Comparison of ENCODE assay signal across 2 cellular contexts in the genomic region with DNA sequence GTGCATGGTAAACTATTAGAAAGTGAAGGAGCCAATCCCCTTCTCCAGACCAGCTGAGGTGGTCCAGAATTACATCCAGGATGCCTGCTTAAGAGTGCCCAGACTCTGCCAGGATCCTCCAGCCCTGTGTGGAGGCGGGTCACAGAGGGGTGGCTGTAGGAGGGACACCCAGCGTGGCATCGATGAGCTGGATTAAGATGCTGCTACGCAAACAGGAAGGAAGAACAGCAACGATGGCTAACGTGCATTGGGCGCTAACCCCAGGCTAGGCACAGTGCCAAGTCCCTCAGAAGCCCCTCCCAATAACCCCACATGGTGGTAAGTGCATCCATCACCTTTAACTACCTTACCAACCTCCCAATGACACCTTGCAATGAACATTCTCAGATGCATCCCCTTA.
TF ChIP-seq lines count a peak whose summit lies in the region.

No MANE protein-coding gene starts in this region.

TF ChIP-seq in HepG2, 621 proteins besides CTCF, POLR2A, EP300 and RAD21 (continued from another document):
- TF ChIP-seq, protein P1, sequence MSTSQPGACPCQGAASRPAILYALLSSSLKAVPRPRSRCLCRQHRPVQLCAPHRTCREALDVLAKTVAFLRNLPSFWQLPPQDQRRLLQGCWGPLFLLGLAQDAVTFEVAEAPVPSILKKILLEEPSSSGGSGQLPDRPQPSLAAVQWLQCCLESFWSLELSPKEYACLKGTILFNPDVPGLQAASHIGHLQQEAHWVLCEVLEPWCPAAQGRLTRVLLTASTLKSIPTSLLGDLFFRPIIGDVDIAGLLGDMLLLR (CRISPR knock-in tag; IDR thresholded peaks at IDR 0.05), result no peak
- TF ChIP-seq ATF1 (CRISPR knock-in tag; IDR thresholded peaks at IDR 0.05) (no peak), ZSCAN29 (CRISPR knock-in tag; conservative IDR thresholded peaks at IDR 0.05) (no peak), ZKSCAN5 (CRISPR knock-in tag; IDR thresholded peaks at IDR 0.05) (no peak), KDM2A (CRISPR knock-in tag; IDR thresholded peaks at IDR 0.05; ENCODE audit: borderline replicate concordance, low read depth) (no peak), ONECUT2 (CRISPR knock-in tag; IDR thresholded peaks at IDR 0.05) (no peak), SKI (IDR thresholded peaks at IDR 0.05; ENCODE audit: partially characterized antibody) (no peak), ZFAT (CRISPR knock-in tag; conservative IDR thresholded peaks at IDR 0.05) (no peak), HDAC1 (CRISPR knock-in tag; IDR thresholded peaks at IDR 0.05) (no peak), NFYB (CRISPR knock-in tag; IDR thresholded peaks at IDR 0.05) (no peak), ZNF460 (CRISPR knock-in tag; IDR thresholded peaks at IDR 0.05; ENCODE audit: borderline replicate concordance) (no peak), HES4 (CRISPR knock-in tag; IDR thresholded peaks at IDR 0.05; ENCODE audit: borderline replicate concordance) (no peak)
- TF ChIP-seq, protein P2, sequence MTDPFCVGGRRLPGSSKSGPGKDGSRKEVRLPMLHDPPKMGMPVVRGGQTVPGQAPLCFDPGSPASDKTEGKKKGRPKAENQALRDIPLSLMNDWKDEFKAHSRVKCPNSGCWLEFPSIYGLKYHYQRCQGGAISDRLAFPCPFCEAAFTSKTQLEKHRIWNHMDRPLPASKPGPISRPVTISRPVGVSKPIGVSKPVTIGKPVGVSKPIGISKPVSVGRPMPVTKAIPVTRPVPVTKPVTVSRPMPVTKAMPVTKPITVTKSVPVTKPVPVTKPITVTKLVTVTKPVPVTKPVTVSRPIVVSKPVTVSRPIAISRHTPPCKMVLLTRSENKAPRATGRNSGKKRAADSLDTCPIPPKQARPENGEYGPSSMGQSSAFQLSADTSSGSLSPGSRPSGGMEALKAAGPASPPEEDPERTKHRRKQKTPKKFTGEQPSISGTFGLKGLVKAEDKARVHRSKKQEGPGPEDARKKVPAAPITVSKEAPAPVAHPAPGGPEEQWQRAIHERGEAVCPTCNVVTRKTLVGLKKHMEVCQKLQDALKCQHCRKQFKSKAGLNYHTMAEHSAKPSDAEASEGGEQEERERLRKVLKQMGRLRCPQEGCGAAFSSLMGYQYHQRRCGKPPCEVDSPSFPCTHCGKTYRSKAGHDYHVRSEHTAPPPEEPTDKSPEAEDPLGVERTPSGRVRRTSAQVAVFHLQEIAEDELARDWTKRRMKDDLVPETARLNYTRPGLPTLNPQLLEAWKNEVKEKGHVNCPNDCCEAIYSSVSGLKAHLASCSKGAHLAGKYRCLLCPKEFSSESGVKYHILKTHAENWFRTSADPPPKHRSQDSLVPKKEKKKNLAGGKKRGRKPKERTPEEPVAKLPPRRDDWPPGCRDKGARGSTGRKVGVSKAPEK (CRISPR knock-in tag; IDR thresholded peaks at IDR 0.05; ENCODE audit: borderline replicate concordance), result no peak
- TF ChIP-seq, protein P3, sequence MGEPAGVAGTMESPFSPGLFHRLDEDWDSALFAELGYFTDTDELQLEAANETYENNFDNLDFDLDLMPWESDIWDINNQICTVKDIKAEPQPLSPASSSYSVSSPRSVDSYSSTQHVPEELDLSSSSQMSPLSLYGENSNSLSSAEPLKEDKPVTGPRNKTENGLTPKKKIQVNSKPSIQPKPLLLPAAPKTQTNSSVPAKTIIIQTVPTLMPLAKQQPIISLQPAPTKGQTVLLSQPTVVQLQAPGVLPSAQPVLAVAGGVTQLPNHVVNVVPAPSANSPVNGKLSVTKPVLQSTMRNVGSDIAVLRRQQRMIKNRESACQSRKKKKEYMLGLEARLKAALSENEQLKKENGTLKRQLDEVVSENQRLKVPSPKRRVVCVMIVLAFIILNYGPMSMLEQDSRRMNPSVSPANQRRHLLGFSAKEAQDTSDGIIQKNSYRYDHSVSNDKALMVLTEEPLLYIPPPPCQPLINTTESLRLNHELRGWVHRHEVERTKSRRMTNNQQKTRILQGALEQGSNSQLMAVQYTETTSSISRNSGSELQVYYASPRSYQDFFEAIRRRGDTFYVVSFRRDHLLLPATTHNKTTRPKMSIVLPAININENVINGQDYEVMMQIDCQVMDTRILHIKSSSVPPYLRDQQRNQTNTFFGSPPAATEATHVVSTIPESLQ (CRISPR knock-in tag; conservative IDR thresholded peaks at IDR 0.05), result no peak
- TF ChIP-seq, protein P4, sequence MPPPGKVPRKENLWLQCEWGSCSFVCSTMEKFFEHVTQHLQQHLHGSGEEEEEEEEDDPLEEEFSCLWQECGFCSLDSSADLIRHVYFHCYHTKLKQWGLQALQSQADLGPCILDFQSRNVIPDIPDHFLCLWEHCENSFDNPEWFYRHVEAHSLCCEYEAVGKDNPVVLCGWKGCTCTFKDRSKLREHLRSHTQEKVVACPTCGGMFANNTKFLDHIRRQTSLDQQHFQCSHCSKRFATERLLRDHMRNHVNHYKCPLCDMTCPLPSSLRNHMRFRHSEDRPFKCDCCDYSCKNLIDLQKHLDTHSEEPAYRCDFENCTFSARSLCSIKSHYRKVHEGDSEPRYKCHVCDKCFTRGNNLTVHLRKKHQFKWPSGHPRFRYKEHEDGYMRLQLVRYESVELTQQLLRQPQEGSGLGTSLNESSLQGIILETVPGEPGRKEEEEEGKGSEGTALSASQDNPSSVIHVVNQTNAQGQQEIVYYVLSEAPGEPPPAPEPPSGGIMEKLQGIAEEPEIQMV (CRISPR knock-in tag; IDR thresholded peaks at IDR 0.05; ENCODE audit: low read depth), result no peak

TF ChIP-seq in SK-N-SH, 30 proteins besides CTCF, POLR2A, EP300 and RAD21 (continued from another document):
- TF ChIP-seq, protein P5, sequence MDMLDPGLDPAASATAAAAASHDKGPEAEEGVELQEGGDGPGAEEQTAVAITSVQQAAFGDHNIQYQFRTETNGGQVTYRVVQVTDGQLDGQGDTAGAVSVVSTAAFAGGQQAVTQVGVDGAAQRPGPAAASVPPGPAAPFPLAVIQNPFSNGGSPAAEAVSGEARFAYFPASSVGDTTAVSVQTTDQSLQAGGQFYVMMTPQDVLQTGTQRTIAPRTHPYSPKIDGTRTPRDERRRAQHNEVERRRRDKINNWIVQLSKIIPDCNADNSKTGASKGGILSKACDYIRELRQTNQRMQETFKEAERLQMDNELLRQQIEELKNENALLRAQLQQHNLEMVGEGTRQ (IDR thresholded peaks at IDR 0.05; ENCODE audit: borderline replicate concordance, low read depth, low read length), result no peak
- TF ChIP-seq TCF12 (IDR thresholded peaks at IDR 0.05) (no peak), TEAD4 (IDR thresholded peaks at IDR 0.05; ENCODE audit: borderline replicate concordance, insufficient read depth) (no peak), FOXJ3 (CRISPR knock-in tag; IDR thresholded peaks at IDR 0.05) (no peak), SMC3 (IDR thresholded peaks at IDR 0.05; ENCODE audit: low read depth, low read length) (no peak), SIN3A (IDR thresholded peaks at IDR 0.05; ENCODE audit: borderline replicate concordance, low read depth, low read length) (no peak), MEF2A (IDR thresholded peaks at IDR 0.05; ENCODE audit: borderline replicate concordance, low read depth) (no peak), EZH2phosphoT487 (IDR thresholded peaks at IDR 0.05; ENCODE audit: borderline replicate concordance, low read depth) (no peak), RXRA (IDR thresholded peaks at IDR 0.05; ENCODE audit: borderline replicate concordance, low read depth) (no peak), MXI1 (IDR thresholded peaks at IDR 0.05; ENCODE audit: low read depth, low read length) (no peak), FOSL2 (IDR thresholded peaks at IDR 0.05; ENCODE audit: borderline replicate concordance, low read depth) (no peak), POLR2AphosphoS5 (IDR thresholded peaks at IDR 0.05; ENCODE audit: low read depth, low read length) (no peak), ELF1 (IDR thresholded peaks at IDR 0.05) (no peak), TAF1 (IDR thresholded peaks at IDR 0.05; ENCODE audit: borderline replicate concordance, low read depth, low read length) (no peak)
- TF ChIP-seq, protein P6, sequence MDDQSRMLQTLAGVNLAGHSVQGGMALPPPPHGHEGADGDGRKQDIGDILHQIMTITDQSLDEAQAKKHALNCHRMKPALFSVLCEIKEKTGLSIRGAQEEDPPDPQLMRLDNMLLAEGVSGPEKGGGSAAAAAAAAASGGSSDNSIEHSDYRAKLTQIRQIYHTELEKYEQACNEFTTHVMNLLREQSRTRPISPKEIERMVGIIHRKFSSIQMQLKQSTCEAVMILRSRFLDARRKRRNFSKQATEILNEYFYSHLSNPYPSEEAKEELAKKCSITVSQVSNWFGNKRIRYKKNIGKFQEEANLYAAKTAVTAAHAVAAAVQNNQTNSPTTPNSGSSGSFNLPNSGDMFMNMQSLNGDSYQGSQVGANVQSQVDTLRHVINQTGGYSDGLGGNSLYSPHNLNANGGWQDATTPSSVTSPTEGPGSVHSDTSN (IDR thresholded peaks at IDR 0.05), result no peak
- TF ChIP-seq, protein P7, sequence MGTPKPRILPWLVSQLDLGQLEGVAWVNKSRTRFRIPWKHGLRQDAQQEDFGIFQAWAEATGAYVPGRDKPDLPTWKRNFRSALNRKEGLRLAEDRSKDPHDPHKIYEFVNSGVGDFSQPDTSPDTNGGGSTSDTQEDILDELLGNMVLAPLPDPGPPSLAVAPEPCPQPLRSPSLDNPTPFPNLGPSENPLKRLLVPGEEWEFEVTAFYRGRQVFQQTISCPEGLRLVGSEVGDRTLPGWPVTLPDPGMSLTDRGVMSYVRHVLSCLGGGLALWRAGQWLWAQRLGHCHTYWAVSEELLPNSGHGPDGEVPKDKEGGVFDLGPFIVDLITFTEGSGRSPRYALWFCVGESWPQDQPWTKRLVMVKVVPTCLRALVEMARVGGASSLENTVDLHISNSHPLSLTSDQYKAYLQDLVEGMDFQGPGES (IDR thresholded peaks at IDR 0.05; ENCODE audit: low read depth, low read length), result no peak
- TF ChIP-seq, protein P8, sequence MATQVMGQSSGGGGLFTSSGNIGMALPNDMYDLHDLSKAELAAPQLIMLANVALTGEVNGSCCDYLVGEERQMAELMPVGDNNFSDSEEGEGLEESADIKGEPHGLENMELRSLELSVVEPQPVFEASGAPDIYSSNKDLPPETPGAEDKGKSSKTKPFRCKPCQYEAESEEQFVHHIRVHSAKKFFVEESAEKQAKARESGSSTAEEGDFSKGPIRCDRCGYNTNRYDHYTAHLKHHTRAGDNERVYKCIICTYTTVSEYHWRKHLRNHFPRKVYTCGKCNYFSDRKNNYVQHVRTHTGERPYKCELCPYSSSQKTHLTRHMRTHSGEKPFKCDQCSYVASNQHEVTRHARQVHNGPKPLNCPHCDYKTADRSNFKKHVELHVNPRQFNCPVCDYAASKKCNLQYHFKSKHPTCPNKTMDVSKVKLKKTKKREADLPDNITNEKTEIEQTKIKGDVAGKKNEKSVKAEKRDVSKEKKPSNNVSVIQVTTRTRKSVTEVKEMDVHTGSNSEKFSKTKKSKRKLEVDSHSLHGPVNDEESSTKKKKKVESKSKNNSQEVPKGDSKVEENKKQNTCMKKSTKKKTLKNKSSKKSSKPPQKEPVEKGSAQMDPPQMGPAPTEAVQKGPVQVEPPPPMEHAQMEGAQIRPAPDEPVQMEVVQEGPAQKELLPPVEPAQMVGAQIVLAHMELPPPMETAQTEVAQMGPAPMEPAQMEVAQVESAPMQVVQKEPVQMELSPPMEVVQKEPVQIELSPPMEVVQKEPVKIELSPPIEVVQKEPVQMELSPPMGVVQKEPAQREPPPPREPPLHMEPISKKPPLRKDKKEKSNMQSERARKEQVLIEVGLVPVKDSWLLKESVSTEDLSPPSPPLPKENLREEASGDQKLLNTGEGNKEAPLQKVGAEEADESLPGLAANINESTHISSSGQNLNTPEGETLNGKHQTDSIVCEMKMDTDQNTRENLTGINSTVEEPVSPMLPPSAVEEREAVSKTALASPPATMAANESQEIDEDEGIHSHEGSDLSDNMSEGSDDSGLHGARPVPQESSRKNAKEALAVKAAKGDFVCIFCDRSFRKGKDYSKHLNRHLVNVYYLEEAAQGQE (IDR thresholded peaks at IDR 0.05; ENCODE audit: low read depth, low read length), result no peak
- TF ChIP-seq, protein P9, sequence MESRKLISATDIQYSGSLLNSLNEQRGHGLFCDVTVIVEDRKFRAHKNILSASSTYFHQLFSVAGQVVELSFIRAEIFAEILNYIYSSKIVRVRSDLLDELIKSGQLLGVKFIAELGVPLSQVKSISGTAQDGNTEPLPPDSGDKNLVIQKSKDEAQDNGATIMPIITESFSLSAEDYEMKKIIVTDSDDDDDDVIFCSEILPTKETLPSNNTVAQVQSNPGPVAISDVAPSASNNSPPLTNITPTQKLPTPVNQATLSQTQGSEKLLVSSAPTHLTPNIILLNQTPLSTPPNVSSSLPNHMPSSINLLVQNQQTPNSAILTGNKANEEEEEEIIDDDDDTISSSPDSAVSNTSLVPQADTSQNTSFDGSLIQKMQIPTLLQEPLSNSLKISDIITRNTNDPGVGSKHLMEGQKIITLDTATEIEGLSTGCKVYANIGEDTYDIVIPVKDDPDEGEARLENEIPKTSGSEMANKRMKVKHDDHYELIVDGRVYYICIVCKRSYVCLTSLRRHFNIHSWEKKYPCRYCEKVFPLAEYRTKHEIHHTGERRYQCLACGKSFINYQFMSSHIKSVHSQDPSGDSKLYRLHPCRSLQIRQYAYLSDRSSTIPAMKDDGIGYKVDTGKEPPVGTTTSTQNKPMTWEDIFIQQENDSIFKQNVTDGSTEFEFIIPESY (IDR thresholded peaks at IDR 0.05; ENCODE audit: borderline replicate concordance, low read depth), result no peak
